Comparison of ENCODE assay signal across 30 cellular contexts in the genomic region with DNA sequence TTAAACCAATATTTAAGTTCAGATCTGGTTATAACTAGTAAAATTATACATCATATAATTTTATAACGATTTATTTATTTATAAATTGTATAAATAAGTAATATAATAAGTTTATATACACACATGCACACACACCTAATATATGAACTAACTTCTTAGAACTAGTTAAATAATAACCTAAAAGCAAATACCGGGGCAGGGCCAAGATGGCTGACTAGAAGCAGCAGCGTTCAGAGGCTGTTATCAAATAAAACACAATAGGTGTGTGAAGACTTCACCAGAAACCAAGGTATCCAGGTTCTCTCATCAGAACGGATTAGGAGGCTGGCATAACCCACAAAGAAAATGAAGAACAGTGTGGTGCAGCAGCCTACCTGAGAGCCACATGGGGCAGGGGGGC.
"Had no signal": no experiment of that assay in that cellular context is flagged by ENCODE, and none has a peak within 500 bp of the region (broad histone marks: within the 10 kb centered on the region; RNA-seq: fewer than 3 reads in every experiment).

No MANE protein-coding gene starts in this region.

- DNase-seq: activated CD4-positive, alpha-beta T cell treated with anti-CD3 and anti-CD28 coated beads for 4 hours; activated CD4-positive, alpha-beta T cell treated with anti-CD3 and anti-CD28 coated beads, Interleukin-2, amount 50 U/mL, for 4 hours; activated CD4-positive, CD25-positive, alpha-beta regulatory T cell; activated naive CD4-positive, alpha-beta T cell; activated T-cell treated with anti-CD3 and anti-CD28 coated beads for 4 hours; activated T-cell treated with anti-CD3 and anti-CD28 coated beads, Interleukin-2, amount 50 U/mL, for 72 hours; dermis blood vessel endothelial cell; effector CD4-positive, alpha-beta T cell; esophagus squamous epithelium; gastrocnemius medialis; glutamatergic neuron; left colon; mammary epithelial cell; naive thymus-derived CD4-positive, alpha-beta T cell; right cardiac atrium; stimulated activated CD4-positive, alpha-beta T cell treated with anti-CD3 and anti-CD28 coated beads, Interleukin-12 subunit alpha, Interleukin-12 subunit beta, amount 100 ng/mL, for 4 hours; stimulated activated CD4-positive, alpha-beta T cell treated with anti-CD3 and anti-CD28 coated beads, Interleukin-4, amount 100 ng/mL, for 4 hours; stimulated activated CD8-positive, alpha-beta memory T cell treated with anti-CD3 and anti-CD28 coated beads, Interleukin-4, amount 100 ng/mL, for 48 hours; stimulated activated naive B cell treated with anti-CD40 and anti-IgM and Interleukin-4, amounts not matched to agents 10 μg/mL and 1 μg/mL and 100 μg/mL, for 72 hours; stomach; T-helper 1 cell; thyroid gland had no signal

- H3K27ac Mint-ChIP-seq: activated naive CD4-positive, alpha-beta T cell treated with anti-CD3 and anti-CD28 coated beads, Interleukin-2, amount 50 U/mL, for 72 hours; activated T-cell treated with anti-CD3 and anti-CD28 coated beads, Interleukin-2, amount 50 U/mL, for 72 hours; mesothelial cell of epicardium; naive thymus-derived CD4-positive, alpha-beta T cell; stimulated activated naive B cell treated with anti-CD40 and anti-IgM and Interleukin-4, amounts not matched to agents 10 μg/mL and 1 μg/mL and 100 μg/mL, for 72 hours; T-helper 2 cell treated with Interferon-gamma antibody and Interleukin-4, amounts not matched to agents 5 μg/mL and 100 μg/mL, for 36 hours had no signal

- H3K27ac ChIP-seq: epithelial cell of prostate, esophagus squamous epithelium, gastrocnemius medialis, stomach, thyroid gland, upper lobe of right lung had no signal

- H3K4me3 ChIP-seq: esophagus squamous epithelium, gastrocnemius medialis, stomach, thyroid gland, upper lobe of right lung had no signal

- H3K4me1 ChIP-seq: esophagus squamous epithelium, gastrocnemius medialis, stomach, thyroid gland, upper lobe of right lung had no signal

- H3K4me3 Mint-ChIP-seq: activated T-cell treated with anti-CD3 and anti-CD28 coated beads, Interleukin-2, amount 50 U/mL, for 72 hours; central memory CD8-positive, alpha-beta T cell; mesothelial cell of epicardium; naive thymus-derived CD4-positive, alpha-beta T cell; neural crest cell; stimulated activated naive B cell treated with anti-CD40 and anti-IgM and Interleukin-4, amounts not matched to agents 10 μg/mL and 1 μg/mL and 100 μg/mL, for 72 hours; T-helper 2 cell treated with Interferon-gamma antibody and Interleukin-4, amounts not matched to agents 5 μg/mL and 100 μg/mL, for 36 hours had no signal

- ATAC-seq: activated naive CD4-positive, alpha-beta T cell treated with anti-CD3 and anti-CD28 coated beads, Interleukin-2, amount 50 U/mL, for 72 hours; activated T-cell treated with anti-CD3 and anti-CD28 coated beads, Interleukin-2, amount 50 U/mL, for 72 hours; gastrocnemius medialis; left colon; naive thymus-derived CD4-positive, alpha-beta T cell; right cardiac atrium; stimulated activated naive B cell treated with anti-CD40 and anti-IgM and Interleukin-4, amounts not matched to agents 10 μg/mL and 1 μg/mL and 100 μg/mL, for 72 hours; upper lobe of right lung had no signal

- H3K4me1 Mint-ChIP-seq: central memory CD8-positive, alpha-beta T cell; neural crest cell had no signal

- FAIRE-seq: keratinocyte had no signal

- H3K36me3 ChIP-seq: esophagus squamous epithelium, gastrocnemius medialis, stomach, thyroid gland, upper lobe of right lung had no signal

- H3K27me3 ChIP-seq: esophagus squamous epithelium, gastrocnemius medialis, stomach, thyroid gland, upper lobe of right lung had no signal

- H3K9me3 Mint-ChIP-seq: central memory CD8-positive, alpha-beta T cell; neural crest cell had no signal

- H3K9me3 ChIP-seq: esophagus squamous epithelium, gastrocnemius medialis, thyroid gland, upper lobe of right lung had no signal
